30 cellular contexts compared by ENCODE assay signal in genomic region chr12:106018286-106018685, GRCh38.
"Had no signal": no experiment of that assay in that cellular context is flagged by ENCODE, and none has a peak within 500 bp of the region (broad histone marks: within the 10 kb centered on the region; RNA-seq: fewer than 3 reads in every experiment).

No MANE protein-coding gene starts in this region.

- H3K36me3 ChIP-seq: brain microvascular endothelial cell, esophagus squamous epithelium, WERI-Rb-1 had no signal

- H3K36me3 Mint-ChIP-seq: activated naive CD8-positive, alpha-beta T cell had no signal

- H3K27ac ChIP-seq: brain microvascular endothelial cell, epithelial cell of prostate, esophagus squamous epithelium, WERI-Rb-1 had no signal

- DNase-seq: activated B cell treated with CpG ODN at 0.5 μM for 24 hours; activated CD4-positive, alpha-beta T cell treated with anti-CD3 and anti-CD28 coated beads for 48 hours; activated CD4-positive, alpha-beta T cell treated with anti-CD3 and anti-CD28 coated beads, Interleukin-2, amount 50 U/mL, for 1 hour; activated CD4-positive, alpha-beta T cell treated with anti-CD3 and anti-CD28 coated beads, Interleukin-2, amount 50 U/mL, for 48 hours; activated CD8-positive, alpha-beta memory T cell treated with anti-CD3 and anti-CD28 coated beads for 24 hours; activated CD8-positive, alpha-beta T cell treated with anti-CD3 and anti-CD28 coated beads for 36 hours; activated effector memory CD4-positive, alpha-beta T cell treated with Interleukin-2 at 50 U/mL for 16 hours; activated gamma-delta T cell treated with Interleukin-2 at 50 U/mL for 16 hours; activated naive CD4-positive, alpha-beta T cell treated with anti-CD3 and anti-CD28 coated beads, Interleukin-2, amount 50 U/mL, for 16 hours; activated naive CD4-positive, alpha-beta T cell treated with Interleukin-2 at 50 U/mL for 16 hours; activated T-cell treated with anti-CD3 and anti-CD28 coated beads, Interleukin-2, amount 50 U/mL, for 4 hours; amniotic stem cell; anterior cingulate cortex; brain microvascular endothelial cell; cortex of kidney; dermis blood vessel endothelial cell; effector CD4-positive, alpha-beta T cell; effector memory CD8-positive, alpha-beta T cell; esophagus squamous epithelium; head of caudate nucleus; hippocampal formation; T-helper 17 cell; T1000; WERI-Rb-1 had no signal

- H3K4me1 Mint-ChIP-seq: activated B cell treated with CpG ODN at 0.5 μM for 24 hours; activated T-helper 17 cell treated with anti-CD3 and anti-CD28 coated beads, Interleukin-2, amount 50 U/mL, for 72 hours; central memory CD8-positive, alpha-beta T cell; T-helper 17 cell had no signal

- H3K4me1 ChIP-seq: esophagus squamous epithelium had no signal

- H3K4me3 ChIP-seq: esophagus squamous epithelium had no signal

- H3K27me3 ChIP-seq: brain microvascular endothelial cell, esophagus squamous epithelium had no signal

- ATAC-seq: activated CD4-positive, CD25-positive, alpha-beta regulatory T cell treated with anti-CD3 and anti-CD28 coated beads, Interleukin-2, amount 50 U/mL, for 24 hours; activated CD8-positive, alpha-beta T cell treated with anti-CD3 and anti-CD28 coated beads for 36 hours; activated T-cell treated with anti-CD3 and anti-CD28 coated beads, Interleukin-2, amount 50 U/mL, for 4 hours; activated T-helper 17 cell treated with anti-CD3 and anti-CD28 coated beads, Interleukin-2, amount 50 U/mL, for 72 hours; effector memory CD8-positive, alpha-beta T cell; T-helper 17 cell had no signal

- H3K27ac Mint-ChIP-seq: activated B cell treated with CpG ODN at 0.5 μM for 24 hours; activated CD8-positive, alpha-beta T cell treated with anti-CD3 and anti-CD28 coated beads for 36 hours; activated naive CD8-positive, alpha-beta T cell; activated T-helper 17 cell treated with anti-CD3 and anti-CD28 coated beads, Interleukin-2, amount 50 U/mL, for 72 hours; effector memory CD8-positive, alpha-beta T cell; T-helper 17 cell; T-helper 2 cell treated with Interferon-gamma antibody and Interleukin-4, amounts not matched to agents 5 μg/mL and 100 μg/mL, for 36 hours had no signal

- H3K4me3 Mint-ChIP-seq: activated B cell treated with CpG ODN at 0.5 μM for 24 hours; activated CD8-positive, alpha-beta T cell treated with anti-CD3 and anti-CD28 coated beads for 36 hours; activated naive CD8-positive, alpha-beta T cell; activated T-cell treated with anti-CD3 and anti-CD28 coated beads, Interleukin-2, amount 50 U/mL, for 4 hours; activated T-helper 17 cell treated with anti-CD3 and anti-CD28 coated beads, Interleukin-2, amount 50 U/mL, for 72 hours; central memory CD8-positive, alpha-beta T cell; effector memory CD8-positive, alpha-beta T cell; T-helper 17 cell; T-helper 2 cell treated with Interferon-gamma antibody and Interleukin-4, amounts not matched to agents 5 μg/mL and 100 μg/mL, for 36 hours had no signal
